ENCODE assay signal across 15 cellular contexts in genomic region chr17:1438593-1439083, GRCh38. TPM values are rescaled to one million over a fixed set of nuclear protein-coding genes. Genes with fewer than 3 reads are reported as not detected.
DNase-seq lines count a peak whose midpoint lies in the region; ATAC-seq, FAIRE-seq and TF ChIP-seq lines count a peak whose summit lies in the region.
"Had no signal": no experiment of that assay in that cellular context is flagged by ENCODE, and none has a peak within 500 bp of the region (broad histone marks: within the 10 kb centered on the region; RNA-seq: fewer than 3 reads in every experiment).

No MANE protein-coding gene starts in this region.

- peak overlapping the region; percentile 51 for H3K4me2 ChIP-seq in A549

- TF ChIP-seq EP300 in A549 (IDR thresholded peaks at IDR 0.05): no peak

- TF ChIP-seq POLR2A in A549 (IDR thresholded peaks at IDR 0.05; ENCODE audit: low read length): no peak

- peak overlapping the region; percentile 80 for H3K27ac Mint-ChIP-seq in endothelial cell (ENCODE audit: unreplicated experiment)
- H3K27ac Mint-ChIP-seq: activated CD4-positive, alpha-beta memory T cell treated with anti-CD3 and anti-CD28 coated beads, Interleukin-2, amount 10 ng/mL, durations not matched to agents 7 days and 5 days had no signal

- H3K4me1 ChIP-seq in A549 (peaks cover 15% of the 10 kb centered on the region), HUES64 (ENCODE audit: insufficient read depth, low read length) (peaks cover 3% of the 10 kb centered on the region; the same call in 1 of the 2 replicates)

- FAIRE-seq in A549 (lab: Jason Lieb, UNC): no peak
- FAIRE-seq: endothelial cell of umbilical vein, GM19239, pancreas had no signal

- H3K27ac ChIP-seq in A549 (peak overlapping the region; percentile 48 to 76), HUES64 (ENCODE audit: low read depth, low read length) (0 out of 2 replicates have a peak overlapping the region, but pooled peaks have one; percentile 31)
- H3K27ac ChIP-seq: pancreas had no signal

- H3K4me3 Mint-ChIP-seq in endothelial cell (ENCODE audit: unreplicated experiment): no peak overlapping the region
- H3K4me3 Mint-ChIP-seq: activated CD4-positive, alpha-beta memory T cell treated with anti-CD3 and anti-CD28 coated beads, Interleukin-2, amount 10 ng/mL, durations not matched to agents 7 days and 5 days had no signal

- CTCF ChIA-PET in A549 (lab: Yijun Ruan, JAX) (interaction anchor here (0.6 to 4.0 kb wide), 6 partner anchors 14 to 113 kb away, joined by 3 to 17 read pairs (median 4); no protein-coding TSS in a partner anchor), GM10248 (lab: Yijun Ruan, JAX) (interaction anchor here (1.0 to 1.5 kb wide), 4 partner anchors 12 to 73 kb away, joined by 3 to 5 read pairs (median 4); partner anchors contain the start of gene CRK)

- WGBS in A549 (ENCODE audit: missing lambda C conversion rate): 48% methylated on average over 11 of the region's 11 CpGs
- WGBS in HUES64: 88% methylated on average over 11 of the region's 11 CpGs

- no peaks in the 10 kb centered on the region for H3K9me3 Mint-ChIP-seq in endothelial cell (ENCODE audit: unreplicated experiment)
- H3K9me3 Mint-ChIP-seq: activated CD4-positive, alpha-beta memory T cell treated with anti-CD3 and anti-CD28 coated beads, Interleukin-2, amount 10 ng/mL, durations not matched to agents 7 days and 5 days had no signal

- DNase-seq in A549 (ENCODE audit: low read depth in 1 of 2, low spot score in 1 of 2) (peak in 1 of 2 experiments; percentile 66), endothelial cell (ENCODE audit: low spot score) (no peak), myocyte (ENCODE audit: low read depth) (peak; percentile 46), GM10248 (ENCODE audit: extremely low spot score) (no peak), epidermal melanocyte (ENCODE audit: insufficient read length, low spot score) (no peak)
- DNase-seq in activated CD4-positive, alpha-beta T cell treated with anti-CD3 and anti-CD28 coated beads for 4 hours: no peak
- DNase-seq: activated CD4-positive, alpha-beta memory T cell treated with anti-CD3 and anti-CD28 coated beads, Interleukin-2, amount 10 ng/mL, durations not matched to agents 7 days and 5 days; left ventricle myocardium superior; NCI-H1092 treated with DMSO at 0.1 percent for 48 hours; NCI-H69; pancreas had no signal

- H3K36me3 ChIP-seq in HUES64 (ENCODE audit: insufficient read depth, low read length): peaks cover 41% of the 10 kb centered on the region

- no peak overlapping the region for H3K9ac ChIP-seq in HUES64 (ENCODE audit: low read depth, low read length)

- H3K36me3 Mint-ChIP-seq in endothelial cell (ENCODE audit: low read depth, unreplicated experiment): peaks cover 38% of the 10 kb centered on the region

- POLR2A ChIA-PET in A549 (lab: Yijun Ruan, JAX) (interaction anchor here (0.7 kb wide), 1 partner anchor 78 kb away, joined by 3 read pairs; the partner anchor contains the start of gene INPP5K), GM10248 (lab: Yijun Ruan, JAX) (no interaction called here)

- peaks cover 6% of the 10 kb centered on the region for H3K27me3 Mint-ChIP-seq in endothelial cell (ENCODE audit: unreplicated experiment)
- H3K27me3 Mint-ChIP-seq: activated CD4-positive, alpha-beta memory T cell treated with anti-CD3 and anti-CD28 coated beads, Interleukin-2, amount 10 ng/mL, durations not matched to agents 7 days and 5 days had no signal

- no peak for TF ChIP-seq CTCF in A549 (IDR thresholded peaks at IDR 0.05)
- no peak for TF ChIP-seq CTCF in endothelial cell (IDR thresholded peaks at IDR 0.05; ENCODE audit: unreplicated experiment)
- TF ChIP-seq CTCF in GM10248 (IDR thresholded peaks at IDR 0.05; ENCODE audit: control extremely low read depth, extremely low read depth, low read depth, missing control alignments): no peak

- ATAC-seq in A549: peak; percentile 70 to 74; a peak in 5 of 6 replicates
- no peak for ATAC-seq in HG03025 (IDR thresholded peaks at IDR 0.05; ENCODE audit: low FRiP score, unreplicated experiment)
- ATAC-seq: left ventricle myocardium superior had no signal

- no peak for TF ChIP-seq RAD21 in A549 (conservative IDR thresholded peaks at IDR 0.05 in 1 of 2, IDR thresholded peaks at IDR 0.05 in 1 of 2)

- peaks cover 31% of the 10 kb centered on the region for H3K4me1 Mint-ChIP-seq in endothelial cell (ENCODE audit: unreplicated experiment)

- H3K27me3 ChIP-seq in HUES64 (ENCODE audit: insufficient read depth, low read length): no peaks in the 10 kb centered on the region
- H3K27me3 ChIP-seq: pancreas had no signal

- H3K9me3 ChIP-seq in A549 (no peaks in the 10 kb centered on the region), HUES64 (ENCODE audit: insufficient read depth, low read depth, low read length) (no peaks in the 10 kb centered on the region)
- H3K9me3 ChIP-seq: pancreas had no signal

- no peak overlapping the region for H3K4me3 ChIP-seq in A549
- H3K4me3 ChIP-seq in HUES64 (ENCODE audit: low read length): no peak overlapping the region
- H3K4me3 ChIP-seq: pancreas had no signal

TF ChIP-seq in A549, 52 proteins besides CTCF, POLR2A, EP300 and RAD21 (continues in another document):
- no peak for TF ChIP-seq CHD4 (IDR thresholded peaks at IDR 0.05; ENCODE audit: borderline replicate concordance)
- TF ChIP-seq REST (IDR thresholded peaks at IDR 0.05): no peak
- no peak for TF ChIP-seq JUN (IDR thresholded peaks at IDR 0.05)
- TF ChIP-seq, protein P1, sequence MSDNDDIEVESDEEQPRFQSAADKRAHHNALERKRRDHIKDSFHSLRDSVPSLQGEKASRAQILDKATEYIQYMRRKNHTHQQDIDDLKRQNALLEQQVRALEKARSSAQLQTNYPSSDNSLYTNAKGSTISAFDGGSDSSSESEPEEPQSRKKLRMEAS (IDR thresholded peaks at IDR 0.05): peak; percentile 26; the same call in 1 of the 2 replicates
- TF ChIP-seq NFE2L2 (conservative IDR thresholded peaks at IDR 0.05; ENCODE audit: low read length): peak; percentile 73
- peak; percentile 14; the same call in 1 of the 2 replicates for TF ChIP-seq GATA3 (IDR thresholded peaks at IDR 0.05; ENCODE audit: borderline replicate concordance)
- peak; percentile 89 for TF ChIP-seq MAFK (IDR thresholded peaks at IDR 0.05; ENCODE audit: partially characterized antibody)

RNA-seq across cellular contexts. Expression of gene CRK, which starts 17.4 kb away (rescaled TPM):
- 117 and 124 TPM in 2 replicates for polyA plus RNA-seq in A549 (2011; rRNA removed)
- polyA plus RNA-seq in A549 (2012; cell fraction: cytosol; rRNA removed): 53.5 and 59.6 TPM in 2 replicates
- polyA plus RNA-seq in A549 (2012; cell fraction: nucleus; rRNA removed): 16.5 and 24.4 TPM in 2 replicates
- 73.1 to 76.5 TPM (median 75.1 TPM) in 3 replicates for polyA plus RNA-seq in A549 (2017; fragmentation: RNase III; extraction: RNeasy Plus Mini Kit Qiagen cat#74134 plus additional on column Dnase treatment)
- polyA minus RNA-seq in A549 (2011; rRNA and poly(A)+ RNA removed): 59.6 and 77.1 TPM in 2 replicates
- polyA plus RNA-seq in HUES64 (2013, experiment 1 of 2): 41.3 TPM
- polyA plus RNA-seq in HUES64 (2013, experiment 2 of 2): 38.9 TPM
- total RNA-seq in endothelial cell (ENCODE audit: unreplicated experiment): 119 TPM
- 47.6 and 51.9 TPM in 2 replicates for total RNA-seq in myocyte
- 39.9 TPM for polyA plus RNA-seq in myocyte (2012)

RNA-seq across cellular contexts. Expression of gene YWHAE, which starts 38.6 kb away (rescaled TPM):
- polyA plus RNA-seq in A549 (2011; rRNA removed) (1,017 and 1,284 TPM in 2 replicates), A549 (2017; fragmentation: RNase III; extraction: RNeasy Plus Mini Kit Qiagen cat#74134 plus additional on column Dnase treatment) (1,548 to 1,575 TPM (median 1,561 TPM) in 3 replicates)
- 663 and 976 TPM in 2 replicates for polyA plus RNA-seq in A549 (2012; cell fraction: cytosol; rRNA removed)
- polyA plus RNA-seq in A549 (2012; cell fraction: nucleus; rRNA removed): 278 and 353 TPM in 2 replicates
- polyA minus RNA-seq in A549 (2011; rRNA and poly(A)+ RNA removed): 571 and 643 TPM in 2 replicates
- 898 TPM for polyA plus RNA-seq in HUES64 (2013, experiment 1 of 2)
- 937 TPM for polyA plus RNA-seq in HUES64 (2013, experiment 2 of 2)
- total RNA-seq in endothelial cell (ENCODE audit: unreplicated experiment) (820 TPM), myocyte (680 and 704 TPM in 2 replicates)
- 726 TPM for polyA plus RNA-seq in myocyte (2012)

RNA-seq across cellular contexts. Expression of gene MYO1C, which starts 53.8 kb away (rescaled TPM):
- 101 and 108 TPM in 2 replicates for polyA plus RNA-seq in A549 (2011; rRNA removed)
- 137 and 142 TPM in 2 replicates for polyA plus RNA-seq in A549 (2012; cell fraction: cytosol; rRNA removed)
- polyA plus RNA-seq in A549 (2012; cell fraction: nucleus; rRNA removed): 175 and 218 TPM in 2 replicates
- polyA plus RNA-seq in A549 (2017; fragmentation: RNase III; extraction: RNeasy Plus Mini Kit Qiagen cat#74134 plus additional on column Dnase treatment): 120 to 127 TPM (median 123 TPM) in 3 replicates
- 357 and 380 TPM in 2 replicates for polyA minus RNA-seq in A549 (2011; rRNA and poly(A)+ RNA removed)
- polyA plus RNA-seq in HUES64 (2013, experiment 1 of 2): 22.4 TPM
- 27.9 TPM for polyA plus RNA-seq in HUES64 (2013, experiment 2 of 2)
- total RNA-seq in endothelial cell (ENCODE audit: unreplicated experiment): 117 TPM
- 122 and 125 TPM in 2 replicates for total RNA-seq in myocyte
- 220 TPM for polyA plus RNA-seq in myocyte (2012)
